24 cellular contexts compared by ENCODE assay signal in genomic region chr4:52555356-52555716, GRCh38.
"Had no signal": no experiment of that assay in that cellular context is flagged by ENCODE, and none has a peak within 500 bp of the region (broad histone marks: within the 10 kb centered on the region; RNA-seq: fewer than 3 reads in every experiment).

No MANE protein-coding gene starts in this region.

- ATAC-seq: activated naive CD8-positive, alpha-beta T cell treated with anti-CD3 and anti-CD28 coated beads, Interleukin-2, amount 50 U/mL, for 24 hours; esophagus mucosa; left cardiac atrium; naive thymus-derived CD4-positive, alpha-beta T cell; pancreas; right cardiac atrium had no signal

- H3K27ac ChIP-seq: neutrophil, pancreas, thyroid gland had no signal

- H3K4me3 ChIP-seq: pancreas, thyroid gland had no signal

- H3K4me1 Mint-ChIP-seq: activated naive CD4-positive, alpha-beta T cell treated with anti-CD3 and anti-CD28 coated beads, Interleukin-2, amount 10 ng/mL, durations not matched to agents 7 days and 5 days; activated naive CD8-positive, alpha-beta T cell treated with anti-CD3 and anti-CD28 coated beads, Interleukin-2, amount 50 U/mL, for 24 hours; memory B cell had no signal

- H3K27ac Mint-ChIP-seq: activated naive CD4-positive, alpha-beta T cell treated with anti-CD3 and anti-CD28 coated beads, Interleukin-2, amount 10 ng/mL, durations not matched to agents 7 days and 5 days; activated naive CD8-positive, alpha-beta T cell treated with anti-CD3 and anti-CD28 coated beads, Interleukin-2, amount 50 U/mL, for 24 hours; dendritic cell treated with granulocyte-macrophage colony-stimulating factor and Interleukin-4, amounts not matched to agents 40 ng/mL and 50 ng/mL, for 4 days; memory B cell; naive thymus-derived CD4-positive, alpha-beta T cell; stimulated activated naive CD8-positive, alpha-beta T cell treated with anti-CD3 and anti-CD28 coated beads, Interleukin-15, Interleukin-2, amounts not matched to agents 100 ng/mL and 50 ng/mL, for 24 hours had no signal

- H3K9me3 ChIP-seq: neutrophil, pancreas, thyroid gland had no signal

- H3K36me3 ChIP-seq: neutrophil, pancreas, thyroid gland had no signal

- H3K27me3 Mint-ChIP-seq: activated naive CD4-positive, alpha-beta T cell treated with anti-CD3 and anti-CD28 coated beads, Interleukin-2, amount 10 ng/mL, durations not matched to agents 7 days and 5 days; brain; dendritic cell treated with granulocyte-macrophage colony-stimulating factor and Interleukin-4, amounts not matched to agents 40 ng/mL and 50 ng/mL, for 4 days had no signal

- H3K27me3 ChIP-seq: neutrophil, pancreas, thyroid gland had no signal

- H3K36me3 Mint-ChIP-seq: activated naive CD4-positive, alpha-beta T cell treated with anti-CD3 and anti-CD28 coated beads, Interleukin-2, amount 10 ng/mL, durations not matched to agents 7 days and 5 days; brain; memory B cell; naive thymus-derived CD4-positive, alpha-beta T cell had no signal

- H3K4me1 ChIP-seq: pancreas, thyroid gland had no signal

- DNase-seq: activated CD4-positive, alpha-beta T cell treated with anti-CD3 and anti-CD28 coated beads for 4 hours; activated CD4-positive, alpha-beta T cell treated with anti-CD3 and anti-CD28 coated beads, Interleukin-2, amount 50 U/mL, for 48 hours; activated CD4-positive, CD25-positive, alpha-beta regulatory T cell; activated effector memory CD4-positive, alpha-beta T cell treated with anti-CD3 and anti-CD28 coated beads, Interleukin-2, amount 50 U/mL, for 16 hours; activated naive CD4-positive, alpha-beta T cell treated with anti-CD3 and anti-CD28 coated beads, Interleukin-2, amount 10 ng/mL, durations not matched to agents 7 days and 5 days; activated naive CD8-positive, alpha-beta T cell treated with anti-CD3 and anti-CD28 coated beads, Interleukin-2, amount 50 U/mL, for 24 hours; caudate nucleus; effector CD8-positive, alpha-beta T cell; foreskin melanocyte; hippocampal formation; left cardiac atrium; naive thymus-derived CD4-positive, alpha-beta T cell; pancreas; right cardiac atrium; stimulated activated CD4-positive, alpha-beta T cell treated with anti-CD3 and anti-CD28 coated beads, Interleukin-12 subunit alpha, Interleukin-12 subunit beta, amount 100 ng/mL, for 4 hours; substantia nigra; T1000; thyroid gland had no signal

- H3K9me3 Mint-ChIP-seq: activated naive CD4-positive, alpha-beta T cell treated with anti-CD3 and anti-CD28 coated beads, Interleukin-2, amount 10 ng/mL, durations not matched to agents 7 days and 5 days; activated naive CD8-positive, alpha-beta T cell treated with anti-CD3 and anti-CD28 coated beads, Interleukin-2, amount 50 U/mL, for 24 hours; dendritic cell treated with granulocyte-macrophage colony-stimulating factor and Interleukin-4, amounts not matched to agents 40 ng/mL and 50 ng/mL, for 4 days; memory B cell; stimulated activated naive CD8-positive, alpha-beta T cell treated with anti-CD3 and anti-CD28 coated beads, Interleukin-15, Interleukin-2, amounts not matched to agents 100 ng/mL and 50 ng/mL, for 24 hours had no signal

- H3K4me3 Mint-ChIP-seq: activated naive CD4-positive, alpha-beta T cell treated with anti-CD3 and anti-CD28 coated beads, Interleukin-2, amount 10 ng/mL, durations not matched to agents 7 days and 5 days; activated naive CD8-positive, alpha-beta T cell treated with anti-CD3 and anti-CD28 coated beads, Interleukin-2, amount 50 U/mL, for 24 hours; dendritic cell treated with granulocyte-macrophage colony-stimulating factor and Interleukin-4, amounts not matched to agents 40 ng/mL and 50 ng/mL, for 4 days; memory B cell; naive thymus-derived CD4-positive, alpha-beta T cell; stimulated activated naive CD8-positive, alpha-beta T cell treated with anti-CD3 and anti-CD28 coated beads, Interleukin-15, Interleukin-2, amounts not matched to agents 100 ng/mL and 50 ng/mL, for 24 hours had no signal
